In the genomic region with DNA sequence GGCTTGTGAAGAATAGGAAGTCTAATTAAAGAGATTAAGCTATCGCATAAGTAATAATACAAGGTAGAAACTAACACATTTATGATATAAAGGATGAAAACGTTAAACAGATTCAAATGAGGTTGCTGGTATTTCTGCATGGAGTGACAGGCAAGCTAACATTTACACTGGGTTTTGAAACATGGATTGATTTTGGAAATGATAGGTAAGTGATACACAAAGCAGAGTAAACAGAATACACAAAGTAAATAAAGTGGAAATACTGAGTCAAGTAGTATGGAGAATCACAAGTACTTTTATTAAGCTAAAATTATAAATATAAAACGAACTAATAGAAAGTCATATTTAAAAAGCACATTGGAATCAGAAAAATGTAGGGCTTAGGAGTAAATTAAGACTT, we compare ENCODE assay signal across 25 cellular contexts.
"Had no signal": no experiment of that assay in that cellular context is flagged by ENCODE, and none has a peak within 500 bp of the region (broad histone marks: within the 10 kb centered on the region; RNA-seq: fewer than 3 reads in every experiment).

No MANE protein-coding gene starts in this region.

- H3K4me3 ChIP-seq: colonic mucosa, esophagus squamous epithelium, gastrocnemius medialis, heart right ventricle, left ventricle myocardium inferior, lower lobe of right lung, mucosa of descending colon had no signal

- H3K9me3 ChIP-seq: colonic mucosa, esophagus squamous epithelium, gastrocnemius medialis, left ventricle myocardium inferior, lower lobe of right lung, mucosa of descending colon had no signal

- ATAC-seq: effector memory CD8-positive, alpha-beta T cell; esophagus mucosa; gastrocnemius medialis; heart right ventricle; left cardiac atrium; lower lobe of right lung; mucosa of descending colon had no signal

- FAIRE-seq: endometrium, islet of Langerhans, keratinocyte had no signal

- DNase-seq: colonic mucosa; cortex of kidney; effector CD8-positive, alpha-beta T cell; effector memory CD8-positive, alpha-beta T cell; endodermal cell; erythroblast; esophagus squamous epithelium; foreskin fibroblast; foreskin melanocyte; gastrocnemius medialis; glutamatergic neuron; head of caudate nucleus; heart right ventricle; hippocampal formation; left cardiac atrium; left ventricle myocardium inferior; lower lobe of right lung; mesenchymal stem cell; mucosa of descending colon; naive B cell had no signal

- H3K27ac ChIP-seq: colonic mucosa, epithelial cell of prostate, esophagus squamous epithelium, gastrocnemius medialis, heart right ventricle, left ventricle myocardium inferior, lower lobe of right lung had no signal

- H3K27me3 ChIP-seq: colonic mucosa, esophagus squamous epithelium, gastrocnemius medialis, heart right ventricle had no signal

- H3K36me3 ChIP-seq: colonic mucosa, esophagus squamous epithelium, gastrocnemius medialis, heart right ventricle, left ventricle myocardium inferior, lower lobe of right lung had no signal

- H3K4me1 ChIP-seq: colonic mucosa, esophagus squamous epithelium, gastrocnemius medialis, heart right ventricle, left ventricle myocardium inferior, lower lobe of right lung had no signal
